14 cellular contexts compared by ENCODE assay signal in the genomic region with DNA sequence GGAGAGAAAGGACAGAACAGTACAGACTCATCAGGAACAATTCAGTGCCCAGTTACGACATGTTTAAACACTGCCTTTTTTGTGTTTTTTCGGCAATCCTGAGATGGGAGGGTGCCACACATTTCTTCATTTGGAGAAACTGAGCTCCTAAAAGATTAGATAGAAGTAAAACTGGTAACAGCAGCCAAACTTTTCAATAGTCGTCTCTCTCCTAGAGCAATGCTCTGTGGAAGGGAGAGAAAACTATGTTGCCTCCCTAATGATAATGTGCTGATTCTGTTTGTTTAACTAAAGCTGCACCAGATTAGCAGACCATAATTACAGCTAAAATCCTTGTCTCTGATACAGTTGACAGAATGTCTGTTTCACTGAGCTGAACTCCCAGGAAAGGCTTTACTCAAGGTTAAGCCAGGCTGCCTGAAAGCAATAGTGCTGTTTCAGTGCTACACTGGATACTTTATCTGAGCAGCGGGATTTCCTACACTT.
DNase-seq lines count a peak whose midpoint lies in the region; ATAC-seq and TF ChIP-seq lines count a peak whose summit lies in the region.
"Had no signal": no experiment of that assay in that cellular context is flagged by ENCODE, and none has a peak within 500 bp of the region (broad histone marks: within the 10 kb centered on the region; RNA-seq: fewer than 3 reads in every experiment).

No MANE protein-coding gene starts in this region.

- TF ChIP-seq CTCF in SK-N-SH (IDR thresholded peaks at IDR 0.05): no peak

- H3K4me1 ChIP-seq in SK-N-SH (ENCODE audit: control insufficient read depth in 1 of 2, insufficient read depth in 2 of 2, low read depth in 1 of 2, low read length in 1 of 2) (peaks cover 0 to 9% of the 10 kb centered on the region in 2 experiments; a peak in 2 of 4 replicates), ectodermal cell (ENCODE audit: control insufficient read depth, insufficient read depth, low read length) (peaks cover 36% of the 10 kb centered on the region), urinary bladder (ENCODE audit: insufficient read depth) (no peaks in the 10 kb centered on the region)
- H3K4me1 ChIP-seq: Peyer's patch had no signal

- H3F3A ChIP-seq in SK-N-SH (replicated peaks; ENCODE audit: insufficient read depth): no peaks in the 10 kb centered on the region

- H3K79me2 ChIP-seq in SK-N-SH (ENCODE audit: insufficient read depth): no peaks in the 10 kb centered on the region

- H3K4me3 ChIP-seq in SK-N-SH (ENCODE audit: low read depth in 2 of 2, low read length in 1 of 2): no peak overlapping the region
- no peak overlapping the region for H3K4me3 ChIP-seq in ectodermal cell (ENCODE audit: insufficient read depth, low read depth, low read length)
- no peak overlapping the region for H3K4me3 ChIP-seq in urinary bladder (ENCODE audit: low read depth, low read length)
- H3K4me3 ChIP-seq: A549, Peyer's patch had no signal

- no peaks in the 10 kb centered on the region for H3K9me2 ChIP-seq in SK-N-SH

- H3K4me2 ChIP-seq in SK-N-SH: no peak overlapping the region
- H3K4me2 ChIP-seq: A549 had no signal

- H2AFZ ChIP-seq in SK-N-SH (ENCODE audit: low read depth): no peak overlapping the region

- H3K9ac ChIP-seq in SK-N-SH: no peak overlapping the region

- POLR2A ChIA-PET in SK-N-SH (lab: Yijun Ruan, JAX): no interaction called here

- H4K20me1 ChIP-seq in SK-N-SH (ENCODE audit: insufficient read depth): no peaks in the 10 kb centered on the region

- H3K27me3 ChIP-seq in SK-N-SH (ENCODE audit: insufficient read depth) (no peaks in the 10 kb centered on the region), ectodermal cell (ENCODE audit: control insufficient read depth, insufficient read depth, low read length, poor library complexity, severe bottlenecking) (no peaks in the 10 kb centered on the region)
- H3K27me3 ChIP-seq: Peyer's patch had no signal

- no peak for TF ChIP-seq RAD21 in SK-N-SH (IDR thresholded peaks at IDR 0.05; ENCODE audit: low read length)

- CTCF ChIA-PET in SK-N-SH (lab: Yijun Ruan, JAX): interaction anchor here (0.7 to 1.7 kb wide), 4 partner anchors 17 to 89 kb away, joined by 3 to 8 read pairs (median 4); partner anchors contain the start of gene CXADR

- H3K9me3 ChIP-seq in SK-N-SH (no peaks in the 10 kb centered on the region), ectodermal cell (ENCODE audit: control insufficient read depth, low read length) (no peaks in the 10 kb centered on the region)
- H3K9me3 ChIP-seq: A549, Peyer's patch had no signal

- DNase-seq in SK-N-SH (peak; percentile 27), midbrain (lab: John Stamatoyannopoulos, UW) (peak; percentile 55), COLO668 (lab: John Stamatoyannopoulos, UW; ENCODE audit: unreplicated experiment) (no peak), T1000 (lab: John Stamatoyannopoulos, UW) (no peak)
- DNase-seq: activated naive CD4-positive, alpha-beta T cell treated with anti-CD3 and anti-CD28 coated beads, Interleukin-2, amount 10 ng/mL, durations not matched to agents 7 days and 5 days; COR-L47; NCI-H2171 treated with DMSO at 0.1 percent for 48 hours; Peyer's patch; stimulated activated CD4-positive, alpha-beta T cell treated with anti-CD3 and anti-CD28 coated beads, Interleukin-15, amount 100 ng/mL, for 24 hours had no signal

- WGBS in SK-N-SH (ENCODE audit: low lambda C conversion rate): 63% methylated on average over 4 of the region's 4 CpGs
- WGBS in ectodermal cell, 2 experiments: 86% methylated on average over 4 of the region's 4 CpGs
- 31% methylated on average over 4 of the region's 4 CpGs for WGBS in urinary bladder

- no peaks in the 10 kb centered on the region for H3K36me3 ChIP-seq in SK-N-SH (replicated peaks in 1 of 2; ENCODE audit: control insufficient read depth in 1 of 2, insufficient read depth in 2 of 2, low read length in 1 of 2)
- no peaks in the 10 kb centered on the region for H3K36me3 ChIP-seq in ectodermal cell (ENCODE audit: control insufficient read depth, insufficient read depth, low read length)
- no peaks in the 10 kb centered on the region for H3K36me3 ChIP-seq in urinary bladder (ENCODE audit: insufficient read depth)
- H3K36me3 ChIP-seq: Peyer's patch had no signal

- no peak for TF ChIP-seq EP300 in SK-N-SH (IDR thresholded peaks at IDR 0.05; ENCODE audit: borderline replicate concordance in 1 of 2, low read depth in 1 of 2, low read length in 1 of 2)

- ATAC-seq in SK-N-SH treated with all-trans-retinoic acid at 6 μM for 48 hours (no peak; the same call in 2 of the 3 replicates), GM19463 (IDR thresholded peaks at IDR 0.05; ENCODE audit: unreplicated experiment) (no peak)
- ATAC-seq: A549 had no signal

- H3K27ac ChIP-seq in SK-N-SH (ENCODE audit: low read depth in 2 of 2, low read length in 1 of 2) (peak overlapping the region in 1 of 2 experiments; percentile 65; a peak in 2 of 4 replicates), ectodermal cell (ENCODE audit: insufficient read depth, low read depth, low read length, poor library complexity, severe bottlenecking) (peak overlapping the region; percentile 31), urinary bladder (ENCODE audit: low read depth) (peak overlapping the region; percentile 45)
- H3K27ac ChIP-seq: A549, Peyer's patch had no signal

TF ChIP-seq in SK-N-SH, 30 proteins besides CTCF, POLR2A, EP300 and RAD21 (continues in another document):
- TF ChIP-seq RFX5 (IDR thresholded peaks at IDR 0.05; ENCODE audit: low read length) (no peak), SIN3A (IDR thresholded peaks at IDR 0.05; ENCODE audit: borderline replicate concordance, low read depth, low read length) (no peak)
- TF ChIP-seq, protein P1, sequence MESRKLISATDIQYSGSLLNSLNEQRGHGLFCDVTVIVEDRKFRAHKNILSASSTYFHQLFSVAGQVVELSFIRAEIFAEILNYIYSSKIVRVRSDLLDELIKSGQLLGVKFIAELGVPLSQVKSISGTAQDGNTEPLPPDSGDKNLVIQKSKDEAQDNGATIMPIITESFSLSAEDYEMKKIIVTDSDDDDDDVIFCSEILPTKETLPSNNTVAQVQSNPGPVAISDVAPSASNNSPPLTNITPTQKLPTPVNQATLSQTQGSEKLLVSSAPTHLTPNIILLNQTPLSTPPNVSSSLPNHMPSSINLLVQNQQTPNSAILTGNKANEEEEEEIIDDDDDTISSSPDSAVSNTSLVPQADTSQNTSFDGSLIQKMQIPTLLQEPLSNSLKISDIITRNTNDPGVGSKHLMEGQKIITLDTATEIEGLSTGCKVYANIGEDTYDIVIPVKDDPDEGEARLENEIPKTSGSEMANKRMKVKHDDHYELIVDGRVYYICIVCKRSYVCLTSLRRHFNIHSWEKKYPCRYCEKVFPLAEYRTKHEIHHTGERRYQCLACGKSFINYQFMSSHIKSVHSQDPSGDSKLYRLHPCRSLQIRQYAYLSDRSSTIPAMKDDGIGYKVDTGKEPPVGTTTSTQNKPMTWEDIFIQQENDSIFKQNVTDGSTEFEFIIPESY (IDR thresholded peaks at IDR 0.05; ENCODE audit: borderline replicate concordance, low read depth): no peak

TF ChIP-seq in SK-N-SH treated with all-trans-retinoic acid at 6 μM for 48 hours, 23 proteins besides CTCF, POLR2A, EP300 and RAD21:
- TF ChIP-seq ZNF70 (CRISPR knock-in tag; IDR thresholded peaks at IDR 0.05) (no peak), ESRRG (CRISPR knock-in tag; IDR thresholded peaks at IDR 0.05) (no peak), ISL1 (CRISPR knock-in tag; IDR thresholded peaks at IDR 0.05) (no peak)

Comparison
In these comparisons a context has a peak if more than half of its experiments do, and no peak if none do; other contexts are left out.
1. DNase-seq: peak in SK-N-SH (single experiment) and midbrain (single experiment); none in COLO668 (single experiment) and T1000 (single experiment).